ENCODE assay signal across 13 cellular contexts in genomic region chr2:159605441-159606178, GRCh38. TPM values are rescaled to one million over a fixed set of nuclear protein-coding genes. Genes with fewer than 3 reads are reported as not detected.
DNase-seq lines count a peak whose midpoint lies in the region; ATAC-seq, FAIRE-seq and TF ChIP-seq lines count a peak whose summit lies in the region.
"Had no signal": no experiment of that assay in that cellular context is flagged by ENCODE, and none has a peak within 500 bp of the region (broad histone marks: within the 10 kb centered on the region; RNA-seq: fewer than 3 reads in every experiment).

No MANE protein-coding gene starts in this region.

- CTCF ChIA-PET in A549 (lab: Yijun Ruan, JAX) = no interaction called here

- intact Hi-C loops in colonic mucosa (cut with DNase I) = no loop called here
- intact Hi-C loops in kidney (cut with DNase I) = no loop called here

- H3K4me1 Mint-ChIP-seq in progenitor cell of endocrine pancreas (ENCODE audit: low read depth) = peaks cover 24% of the 10 kb centered on the region

- no peak for TF ChIP-seq RAD21 in A549 (conservative IDR thresholded peaks at IDR 0.05 in 1 of 2, IDR thresholded peaks at IDR 0.05 in 1 of 2)

- no peaks in the 10 kb centered on the region for H3K27me3 ChIP-seq in colonic mucosa

- FAIRE-seq in A549 (lab: Jason Lieb, UNC) = no peak
- FAIRE-seq in kidney (lab: Jason Lieb, UNC) = peak; percentile 6

- H3K9me3 ChIP-seq in A549 (no peaks in the 10 kb centered on the region), colonic mucosa (no peaks in the 10 kb centered on the region), kidney (ENCODE audit: control insufficient read depth in 1 of 2, low read length in 2 of 2) (no peaks in the 10 kb centered on the region)

- POLR2A ChIA-PET in A549 (lab: Yijun Ruan, JAX) = interaction anchor here (0.6 to 3.1 kb wide), 4 partner anchors 9 to 106 kb away, joined by 4 to 21 read pairs (median 6); partner anchors contain the start of genes BAZ2B and MARCHF7

- peak overlapping the region; percentile 62 for H3K27ac Mint-ChIP-seq in progenitor cell of endocrine pancreas

- no peaks in the 10 kb centered on the region for H3K27me3 Mint-ChIP-seq in progenitor cell of endocrine pancreas

- peak overlapping the region in 1 of 2 donors; percentile 66 for H3K9ac ChIP-seq in colonic mucosa (ENCODE audit: low read depth in 2 of 2, low read length in 2 of 2)
- no peak overlapping the region for H3K9ac ChIP-seq in kidney (ENCODE audit: low read length in 2 of 2)

- no peaks in the 10 kb centered on the region for H3K9me3 Mint-ChIP-seq in progenitor cell of endocrine pancreas (ENCODE audit: low read depth)

- DNase-seq in A549 (ENCODE audit: low read depth in 1 of 2, low spot score in 1 of 2) (no peak), colonic mucosa (no peak), kidney (no peak), progenitor cell of endocrine pancreas (ENCODE audit: low spot score, unreplicated experiment) (no peak), NCI-H446 (lab: John Stamatoyannopoulos, UW) (no peak), Kasumi-1 (lab: John Stamatoyannopoulos, UW) (no peak)
- no peak for DNase-seq in stimulated activated naive CD8-positive, alpha-beta T cell treated with anti-CD3 and anti-CD28 coated beads, Interleukin-15, Interleukin-2, amounts not matched to agents 100 U/mL and 50 U/mL, for 24 hours
- DNase-seq: effector CD8-positive, alpha-beta T cell; midbrain; NCI-H1417; retina had no signal

- H3K36me3 ChIP-seq in colonic mucosa (no peaks in the 10 kb centered on the region), kidney (ENCODE audit: control insufficient read depth in 1 of 2, insufficient read depth in 2 of 2, low read length in 2 of 2) (no peaks in the 10 kb centered on the region)

- TF ChIP-seq CTCF in A549 (IDR thresholded peaks at IDR 0.05) = no peak
- no peak for TF ChIP-seq CTCF in colonic mucosa (IDR thresholded peaks at IDR 0.05)
- no peak for TF ChIP-seq CTCF in kidney (IDR thresholded peaks at IDR 0.05; ENCODE audit: borderline replicate concordance, extremely low read depth, insufficient read depth)
- no peak for TF ChIP-seq CTCF in progenitor cell of endocrine pancreas (IDR thresholded peaks at IDR 0.05; ENCODE audit: unreplicated experiment)

- WGBS in A549 (ENCODE audit: missing lambda C conversion rate) = 20% methylated on average over 3 of the region's 3 CpGs

- TF ChIP-seq EP300 in A549 (IDR thresholded peaks at IDR 0.05) = no peak

- TF ChIP-seq POLR2A in A549 (IDR thresholded peaks at IDR 0.05; ENCODE audit: low read length) = no peak

- H3K27ac ChIP-seq in A549 = peak overlapping the region; percentile 31 to 62; a peak in 3 of 6 replicates
- H3K27ac ChIP-seq in colonic mucosa = peak overlapping the region; percentile 66
- H3K27ac ChIP-seq in kidney (ENCODE audit: low read depth in 2 of 2, low read length in 2 of 2) = peak overlapping the region in 1 of 2 donors; percentile 15
- H3K27ac ChIP-seq: RWPE1 had no signal

- H3K4me2 ChIP-seq in A549 = peak overlapping the region; percentile 63

- H3K4me1 ChIP-seq in A549 (peaks cover 55% of the 10 kb centered on the region), colonic mucosa (peaks cover 6% of the 10 kb centered on the region), kidney (ENCODE audit: control insufficient read depth in 1 of 2, insufficient read depth in 1 of 2, low read depth in 1 of 2, low read length in 2 of 2) (peaks cover 3 to 10% of the 10 kb centered on the region in 2 donors)

- H3K4me3 Mint-ChIP-seq in progenitor cell of endocrine pancreas (ENCODE audit: low read depth) = no peak overlapping the region

- H3K36me3 Mint-ChIP-seq in progenitor cell of endocrine pancreas (ENCODE audit: insufficient read depth) = peaks cover 7% of the 10 kb centered on the region

- ATAC-seq in A549 (no peak; a peak in 1 of 6 replicates), HG02981 (IDR thresholded peaks at IDR 0.05; ENCODE audit: unreplicated experiment) (no peak)
- ATAC-seq in stimulated activated naive CD8-positive, alpha-beta T cell treated with anti-CD3 and anti-CD28 coated beads, Interleukin-15, Interleukin-2, amounts not matched to agents 100 U/mL and 50 U/mL, for 24 hours = no peak

- H3K4me3 ChIP-seq in A549 = no peak overlapping the region
- H3K4me3 ChIP-seq in colonic mucosa = no peak overlapping the region
- H3K4me3 ChIP-seq in kidney (ENCODE audit: low read length in 2 of 2) = no peak overlapping the region

TF ChIP-seq in A549, 52 proteins besides CTCF, POLR2A, EP300 and RAD21:
- TF ChIP-seq GATA3 (IDR thresholded peaks at IDR 0.05; ENCODE audit: borderline replicate concordance) (no peak), HEYL (CRISPR knock-in tag; IDR thresholded peaks at IDR 0.05) (no peak), ZSCAN20 (CRISPR knock-in tag; IDR thresholded peaks at IDR 0.05) (no peak), CBX2 (IDR thresholded peaks at IDR 0.05; ENCODE audit: borderline replicate concordance, low read depth) (no peak)
TF ChIP-seq in A549: peak in this region for 0.

RNA-seq across cellular contexts. Expression of gene BAZ2B, which starts 10.7 kb away (rescaled TPM):
- polyA plus RNA-seq in A549 (2011; rRNA removed) (47.4 and 50.6 TPM in 2 replicates), A549 (2017; fragmentation: RNase III; extraction: RNeasy Plus Mini Kit Qiagen cat#74134 plus additional on column Dnase treatment) (18.0 to 23.9 TPM (median 19.6 TPM) in 3 replicates), kidney (ENCODE audit: insufficient read depth, low read depth, low replicate concordance) (5.1 TPM)
- 5.0 and 5.8 TPM in 2 replicates for polyA plus RNA-seq in A549 (2012; cell fraction: cytosol; rRNA removed)
- polyA plus RNA-seq in A549 (2012; cell fraction: nucleus; rRNA removed) = 6.0 and 8.7 TPM in 2 replicates
- polyA minus RNA-seq in A549 (2011; rRNA and poly(A)+ RNA removed) = 111 and 160 TPM in 2 replicates
- total RNA-seq in colonic mucosa (10 to 100 TPM; 36.7 to 60.9 TPM), kidney (87.3 TPM), progenitor cell of endocrine pancreas (150 and 155 TPM in 2 replicates)
